8 cellular contexts compared by ENCODE assay signal in genomic region chr4:73069338-73070071, GRCh38. TPM values are rescaled to one million over a fixed set of nuclear protein-coding genes. Genes with fewer than 3 reads are reported as not detected.
A peak's percentile ranks its signal among the peaks of the same experiment; 100 is the strongest.
DNase-seq lines count a peak whose midpoint lies in the region; ATAC-seq, FAIRE-seq and TF ChIP-seq lines count a peak whose summit lies in the region.

COX18 (minus strand) TSS chr4:73069716; CDS start chr4:73069649, 67 bp downstream.

- ATAC-seq in GM18907 (IDR thresholded peaks at IDR 0.05; ENCODE audit: unreplicated experiment) (peak; percentile 91), HG03159 (IDR thresholded peaks at IDR 0.05; ENCODE audit: unreplicated experiment) (peak; percentile 83)

- H3K27ac ChIP-seq in iPS-20b (ENCODE audit: low read length) (peak within 1 kb of the TSS; percentile 65), skin epidermis (peak within 1 kb of the TSS; percentile 75 to 97 (median 94))

- DNase-seq in AG08395 (ENCODE audit: low spot score) = peak; percentile 98
- peak; percentile 91 for DNase-seq in NCI-H2227 treated with DMSO at 0.1 percent for 48 hours (lab: John Stamatoyannopoulos, UW)
- DNase-seq in bronchial epithelial cell (ENCODE audit: low read depth) = peak; percentile 95

- FAIRE-seq in bronchial epithelial cell (lab: Jason Lieb, UNC) = no peak

- H3K4me1 ChIP-seq in iPS-20b (ENCODE audit: insufficient read depth, low read length) = peaks cover 8% of the 10 kb centered on the region; the same call in 1 of the 2 replicates

- H3K9ac ChIP-seq in iPS-20b (ENCODE audit: low read depth, low read length) = peak within 1 kb of the TSS; percentile 87

- no peak for TF ChIP-seq CTCF in WI38 (IDR thresholded peaks at IDR 0.05; ENCODE audit: low read depth, low read length)
- no peak for TF ChIP-seq CTCF in bronchial epithelial cell (IDR thresholded peaks at IDR 0.05; ENCODE audit: insufficient read depth, low read length, severe bottlenecking)

- no peaks in the 10 kb centered on the region for H3K9me3 ChIP-seq in iPS-20b (ENCODE audit: insufficient read depth, low read depth, low read length)

- H3K36me3 ChIP-seq in bronchial epithelial cell (ENCODE audit: control insufficient read depth, insufficient read depth, low read length) (no peaks in the 10 kb centered on the region), iPS-20b (ENCODE audit: insufficient read depth, low read depth, low read length) (peaks cover 45% of the 10 kb centered on the region)

- H3K4me3 ChIP-seq in WI38 (ENCODE audit: low read depth, low read length) = peak within 1 kb of the TSS; percentile 84
- H3K4me3 ChIP-seq in bronchial epithelial cell (ENCODE audit: low read depth, low read length) = peak within 1 kb of the TSS; percentile 88
- peak within 1 kb of the TSS; percentile 77 for H3K4me3 ChIP-seq in iPS-20b (ENCODE audit: low read length)
- H3K4me3 ChIP-seq in skin epidermis = peak within 1 kb of the TSS; percentile 55 to 93 (median 76)

- H3K27me3 ChIP-seq in bronchial epithelial cell (ENCODE audit: control insufficient read depth, insufficient read depth, low read length) = no peaks in the 10 kb centered on the region
- H3K27me3 ChIP-seq in iPS-20b (ENCODE audit: insufficient read depth, low read length) = no peaks in the 10 kb centered on the region

RNA-seq across cellular contexts. Expression of gene COX18, which starts in this region (rescaled TPM):
- total RNA-seq in bronchial epithelial cell = 15.1 and 16.8 TPM in 2 replicates

Comparison
In these comparisons a context has a peak if more than half of its experiments do, and no peak if none do; other contexts are left out.
1. Peak in every context shown above with its lines: DNase-seq, ATAC-seq, H3K4me3 ChIP-seq and H3K27ac ChIP-seq.